19 cellular contexts compared by ENCODE assay signal in the genomic region with DNA sequence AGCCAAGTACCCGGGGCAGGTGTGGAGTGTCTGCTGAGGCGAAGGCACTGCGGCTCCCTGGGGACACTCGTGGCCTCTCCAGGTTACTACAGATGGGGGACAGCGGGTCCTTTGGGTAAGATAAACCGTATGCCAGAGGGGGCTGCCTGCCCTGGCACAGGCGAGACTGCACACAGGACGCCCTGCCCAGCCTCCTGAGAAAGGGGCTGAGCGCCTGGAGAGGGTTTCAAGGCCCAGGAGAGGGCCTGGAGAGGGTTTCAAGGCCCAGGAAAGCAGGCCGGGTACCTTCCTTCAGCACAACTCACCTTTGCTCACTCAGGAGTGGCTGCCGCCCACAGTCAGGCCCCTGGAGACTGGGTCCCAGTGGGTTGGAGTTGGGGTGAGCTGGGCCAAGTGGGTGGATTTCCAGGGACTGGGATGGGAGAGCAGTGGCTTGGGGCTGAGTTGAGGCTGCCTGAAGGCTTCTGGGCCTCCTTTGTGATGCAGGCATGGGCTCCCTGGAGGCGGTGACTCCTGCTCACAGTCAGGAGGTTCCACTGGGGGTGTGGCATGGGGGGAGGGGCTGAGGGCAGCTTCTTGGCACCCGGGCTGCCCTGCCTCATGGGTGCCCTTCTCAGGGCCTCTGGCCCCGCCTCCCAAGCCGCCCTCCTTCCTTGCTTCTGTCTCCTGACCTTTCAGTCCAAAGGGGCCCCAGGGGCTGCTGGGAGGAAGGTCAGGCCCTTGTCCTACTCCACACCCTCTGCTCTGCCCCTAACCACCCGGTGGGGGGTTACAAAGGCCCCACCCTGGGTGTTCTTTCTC. TPM values are rescaled to one million over a fixed set of nuclear protein-coding genes. Genes with fewer than 3 reads are reported as not detected.
DNase-seq lines count a peak whose midpoint lies in the region; ATAC-seq and TF ChIP-seq lines count a peak whose summit lies in the region.
"Had no signal": no experiment of that assay in that cellular context is flagged by ENCODE, and none has a peak within 500 bp of the region (broad histone marks: within the 10 kb centered on the region; RNA-seq: fewer than 3 reads in every experiment).

A gene with protein sequence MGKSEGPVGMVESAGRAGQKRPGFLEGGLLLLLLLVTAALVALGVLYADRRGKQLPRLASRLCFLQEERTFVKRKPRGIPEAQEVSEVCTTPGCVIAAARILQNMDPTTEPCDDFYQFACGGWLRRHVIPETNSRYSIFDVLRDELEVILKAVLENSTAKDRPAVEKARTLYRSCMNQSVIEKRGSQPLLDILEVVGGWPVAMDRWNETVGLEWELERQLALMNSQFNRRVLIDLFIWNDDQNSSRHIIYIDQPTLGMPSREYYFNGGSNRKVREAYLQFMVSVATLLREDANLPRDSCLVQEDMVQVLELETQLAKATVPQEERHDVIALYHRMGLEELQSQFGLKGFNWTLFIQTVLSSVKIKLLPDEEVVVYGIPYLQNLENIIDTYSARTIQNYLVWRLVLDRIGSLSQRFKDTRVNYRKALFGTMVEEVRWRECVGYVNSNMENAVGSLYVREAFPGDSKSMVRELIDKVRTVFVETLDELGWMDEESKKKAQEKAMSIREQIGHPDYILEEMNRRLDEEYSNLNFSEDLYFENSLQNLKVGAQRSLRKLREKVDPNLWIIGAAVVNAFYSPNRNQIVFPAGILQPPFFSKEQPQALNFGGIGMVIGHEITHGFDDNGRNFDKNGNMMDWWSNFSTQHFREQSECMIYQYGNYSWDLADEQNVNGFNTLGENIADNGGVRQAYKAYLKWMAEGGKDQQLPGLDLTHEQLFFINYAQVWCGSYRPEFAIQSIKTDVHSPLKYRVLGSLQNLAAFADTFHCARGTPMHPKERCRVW (minus strand): TSS at position 456 of the 801 bp plus-strand sequence. CDS start 3,532 bp downstream, outside the sequence.

- H3K9me3 Mint-ChIP-seq in stimulated activated naive CD8-positive, alpha-beta T cell treated with anti-CD3 and anti-CD28 coated beads, Interleukin-15, amount 100 ng/mL, for 72 hours = peaks cover 4 to 24% of the 10 kb centered on the region in 2 donors
- H3K9me3 Mint-ChIP-seq: activated naive CD4-positive, alpha-beta T cell treated with anti-CD3 and anti-CD28 coated beads, Interleukin-2, amount 50 U/mL, for 24 hours; T-cell had no signal

- peak within 1 kb of the TSS; percentile 61 for H3K9ac ChIP-seq in NT2/D1 (ENCODE audit: insufficient read length, low read depth)
- H3K9ac ChIP-seq: neural progenitor cell had no signal

- H3K4me1 Mint-ChIP-seq in stimulated activated naive CD8-positive, alpha-beta T cell treated with anti-CD3 and anti-CD28 coated beads, Interleukin-15, amount 100 ng/mL, for 72 hours = peaks cover 31% of the 10 kb centered on the region
- H3K4me1 Mint-ChIP-seq: mesothelial cell of epicardium had no signal

- no peak for DNase-seq in stimulated activated naive CD8-positive, alpha-beta T cell treated with anti-CD3 and anti-CD28 coated beads, Interleukin-15, amount 100 ng/mL, for 72 hours
- no peak for DNase-seq in stimulated activated naive CD8-positive, alpha-beta T cell treated with anti-CD3 and anti-CD28 coated beads, Interleukin-15, Interleukin-2, amounts not matched to agents 100 U/mL and 50 U/mL, for 24 hours
- DNase-seq in NT2/D1 (ENCODE audit: low read depth, low spot score) = no peak
- DNase-seq in mucosa of descending colon = peak; percentile 57 to 70 (median 61)
- no peak for DNase-seq in H4 (ENCODE audit: low spot score)
- no peak for DNase-seq in NCI-H82 (lab: John Stamatoyannopoulos, UW)
- no peak for DNase-seq in stimulated activated CD4-positive, alpha-beta T cell treated with anti-CD3 and anti-CD28 coated beads, Interleukin-2, amount 100 ng/mL, for 48 hours
- DNase-seq: activated CD4-positive, alpha-beta T cell treated with anti-CD3 and anti-CD28 coated beads, Interleukin-2, amount 50 U/mL, for 4 hours; body of pancreas; Calu3; EL; foreskin keratinocyte; HCEC 1CT; KG1; trophoblast cell had no signal

- peaks cover 51% of the 10 kb centered on the region for H3K27me3 Mint-ChIP-seq in stimulated activated naive CD8-positive, alpha-beta T cell treated with anti-CD3 and anti-CD28 coated beads, Interleukin-15, amount 100 ng/mL, for 72 hours

- intact Hi-C loops in mucosa of descending colon (cut with DNase I, micrococcal nuclease) = no loop called here

- H3K4me1 ChIP-seq in NT2/D1 (ENCODE audit: insufficient read depth, insufficient read length) (peaks cover 28% of the 10 kb centered on the region), mucosa of descending colon (ENCODE audit: low read depth) (peaks cover 16% of the 10 kb centered on the region)
- H3K4me1 ChIP-seq: foreskin keratinocyte had no signal

- no peak within 1 kb of the TSS for H3K4me3 Mint-ChIP-seq in stimulated activated naive CD8-positive, alpha-beta T cell treated with anti-CD3 and anti-CD28 coated beads, Interleukin-15, amount 100 ng/mL, for 72 hours
- H3K4me3 Mint-ChIP-seq: activated naive CD4-positive, alpha-beta T cell treated with anti-CD3 and anti-CD28 coated beads, Interleukin-2, amount 50 U/mL, for 24 hours; mesothelial cell of epicardium; T-cell had no signal

- H3K36me3 ChIP-seq in NT2/D1 (ENCODE audit: insufficient read depth, insufficient read length, low read length) (no peaks in the 10 kb centered on the region), mucosa of descending colon (ENCODE audit: low read depth) (no peaks in the 10 kb centered on the region)
- H3K36me3 ChIP-seq: neural progenitor cell had no signal

- H3K27ac Mint-ChIP-seq in stimulated activated naive CD8-positive, alpha-beta T cell treated with anti-CD3 and anti-CD28 coated beads, Interleukin-15, amount 100 ng/mL, for 72 hours = peak within 1 kb of the TSS; percentile 7 to 84
- H3K27ac Mint-ChIP-seq: mesothelial cell of epicardium, neural progenitor cell, T-cell had no signal

- H3K27me3 ChIP-seq in NT2/D1 (ENCODE audit: insufficient read depth, insufficient read length) = peaks cover 46% of the 10 kb centered on the region

- H3K4me3 ChIP-seq in NT2/D1 (ENCODE audit: insufficient read length, low read depth) (no peak within 1 kb of the TSS), mucosa of descending colon (no peak within 1 kb of the TSS)
- H3K4me3 ChIP-seq: body of pancreas, neural progenitor cell had no signal

- no peak for ATAC-seq in stimulated activated naive CD8-positive, alpha-beta T cell treated with anti-CD3 and anti-CD28 coated beads, Interleukin-15, amount 100 ng/mL, for 72 hours
- no peak for ATAC-seq in stimulated activated naive CD8-positive, alpha-beta T cell treated with anti-CD3 and anti-CD28 coated beads, Interleukin-15, Interleukin-2, amounts not matched to agents 100 U/mL and 50 U/mL, for 24 hours
- peak; percentile 34 for ATAC-seq in mucosa of descending colon
- ATAC-seq: body of pancreas, foreskin keratinocyte, T-cell had no signal

- H3K9me3 ChIP-seq in NT2/D1 (ENCODE audit: insufficient read depth, low read length) (peaks cover 15% of the 10 kb centered on the region; the same call in 1 of the 2 replicates), mucosa of descending colon (peaks cover 8% of the 10 kb centered on the region)

- TF ChIP-seq CTCF in mucosa of descending colon (IDR thresholded peaks at IDR 0.05) = no peak

RNA-seq across cellular contexts. Expression of the gene that starts here (rescaled TPM):
- total RNA-seq in mucosa of descending colon = 10 to 100 TPM in 1 of 3 donors, 1 to 10 TPM in 2; 4.2 to 10.9 (median 9.4) TPM
- total RNA-seq in H4 (2014; rRNA removed; shearing (Covaris generic)) = not detected in 2 replicates
- total RNA-seq: body of pancreas, foreskin keratinocyte had no signal

Comparison
In these comparisons a context has a peak if more than half of its experiments do, and no peak if none do; other contexts are left out.
1. DNase-seq: peak in mucosa of descending colon (3 of 3); none in stimulated activated naive CD8-positive, alpha-beta T cell treated with anti-CD3 and anti-CD28 coated beads, Interleukin-15, amount 100 ng/mL, for 72 hours (0 of 2), stimulated activated naive CD8-positive, alpha-beta T cell treated with anti-CD3 and anti-CD28 coated beads, Interleukin-15, Interleukin-2, amounts not matched to agents 100 U/mL and 50 U/mL, for 24 hours (single experiment), NT2/D1 (single experiment), H4 (single experiment), NCI-H82 (single experiment) and stimulated activated CD4-positive, alpha-beta T cell treated with anti-CD3 and anti-CD28 coated beads, Interleukin-2, amount 100 ng/mL, for 48 hours (0 of 2).